In the genomic region with DNA sequence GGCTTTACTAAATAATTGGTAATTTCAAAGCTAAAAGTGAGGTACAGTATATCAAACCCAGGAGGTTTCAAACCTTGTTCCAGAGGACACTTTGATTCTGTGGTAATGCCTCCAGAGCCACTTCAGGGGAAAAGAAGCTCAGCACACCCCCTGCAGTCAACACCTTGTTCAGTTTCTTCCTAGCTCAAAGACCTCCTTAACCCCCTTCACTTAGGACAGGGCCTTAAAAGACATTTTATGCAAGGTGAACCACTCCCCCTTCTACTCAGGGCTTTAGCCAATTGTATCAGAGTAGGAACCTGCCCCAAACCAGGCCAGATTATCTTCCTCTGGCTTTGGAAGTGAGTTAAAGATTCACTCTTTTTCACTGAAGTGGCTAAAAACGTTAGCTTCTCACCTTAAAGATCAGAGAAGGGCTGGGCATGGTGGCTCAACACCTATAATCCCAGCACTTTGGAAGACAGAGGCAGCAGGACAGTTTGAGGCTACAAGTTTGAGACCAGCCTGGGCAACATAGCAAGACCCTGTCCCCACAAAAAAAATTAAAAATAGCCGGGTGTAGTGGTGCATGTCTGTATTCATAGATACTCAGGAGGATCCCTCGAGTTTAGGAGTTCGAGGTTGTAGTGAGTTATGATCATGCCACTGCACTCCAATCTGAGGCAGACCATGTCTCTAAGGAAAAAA, we compare ENCODE assay signal across 15 cellular contexts. TPM values are rescaled to one million over a fixed set of nuclear protein-coding genes. Genes with fewer than 3 reads are reported as not detected.
DNase-seq lines count a peak whose midpoint lies in the region; ATAC-seq and TF ChIP-seq lines count a peak whose summit lies in the region.
"Had no signal": no experiment of that assay in that cellular context is flagged by ENCODE, and none has a peak within 500 bp of the region (broad histone marks: within the 10 kb centered on the region; RNA-seq: fewer than 3 reads in every experiment).

No MANE protein-coding gene starts in this region.

- H3K9me3 ChIP-seq in BLaER1 treated with 17β-estradiol and CSF1 and Interleukin-3, amounts not matched to agents 10 nM and 100 nM (replicated peaks in 1 of 11): no peaks in the 10 kb centered on the region
- no peaks in the 10 kb centered on the region for H3K9me3 ChIP-seq in upper lobe of left lung

- H3K27ac Mint-ChIP-seq in T-helper 2 cell treated with Interferon-gamma antibody and Interleukin-4, amounts not matched to agents 5 μg/mL and 100 μg/mL, for 36 hours: no peak overlapping the region
- H3K27ac Mint-ChIP-seq: activated B cell treated with CpG ODN at 0.5 μM for 24 hours, nephron progenitor cell had no signal

- CTCF ChIA-PET in GM10248 (lab: Yijun Ruan, JAX): interaction anchor here (1.0 to 1.7 kb wide), 6 partner anchors 9 to 291 kb away, joined by 3 to 6 read pairs (median 4); no protein-coding TSS in a partner anchor

- no peak overlapping the region for H3K4me3 ChIP-seq in BLaER1 treated with 17β-estradiol and CSF1 and Interleukin-3, amounts not matched to agents 10 nM and 100 nM
- H3K4me3 ChIP-seq in upper lobe of left lung: no peak overlapping the region

- DNase-seq in GM10248 (ENCODE audit: extremely low spot score) (no peak), iPS-NIHi11 (ENCODE audit: low spot score) (peak; percentile 28), Kasumi-1 (lab: John Stamatoyannopoulos, UW) (no peak), upper lobe of left lung (no peak)
- DNase-seq in T-helper 2 cell treated with Interferon-gamma antibody and Interleukin-4, amounts not matched to agents 5 μg/mL and 100 μg/mL, for 36 hours (ENCODE audit: low spot score): no peak
- DNase-seq: activated B cell treated with CpG ODN at 0.5 μM for 24 hours; effector CD4-positive, alpha-beta T cell; EL; kidney glomerular epithelial cell; nephron progenitor cell; PC-3; stimulated activated naive CD4-positive, alpha-beta T cell treated with Interleukin-2 at 50 U/mL for 16 hours had no signal

- H3K36me3 Mint-ChIP-seq in T-helper 2 cell treated with Interferon-gamma antibody and Interleukin-4, amounts not matched to agents 5 μg/mL and 100 μg/mL, for 36 hours (ENCODE audit: low read depth): peaks cover 23% of the 10 kb centered on the region

- H3K27me3 ChIP-seq in BLaER1 treated with 17β-estradiol and CSF1 and Interleukin-3, amounts not matched to agents 10 nM and 100 nM: no peaks in the 10 kb centered on the region
- H3K27me3 ChIP-seq in upper lobe of left lung: no peaks in the 10 kb centered on the region

- peak overlapping the region in 10 of 11 experiments; percentile 11 to 96 (median 90); a peak in 15 of 22 replicates for H3K4me2 ChIP-seq in BLaER1 treated with 17β-estradiol and CSF1 and Interleukin-3, amounts not matched to agents 10 nM and 100 nM

- H3K9me3 Mint-ChIP-seq in T-helper 2 cell treated with Interferon-gamma antibody and Interleukin-4, amounts not matched to agents 5 μg/mL and 100 μg/mL, for 36 hours: no peaks in the 10 kb centered on the region
- H3K9me3 Mint-ChIP-seq: activated B cell treated with CpG ODN at 0.5 μM for 24 hours, nephron progenitor cell had no signal

- WGBS in upper lobe of left lung, 2 donors: 79 to 81% methylated on average over 4 of the region's 4 CpGs

- TF ChIP-seq EP300 in upper lobe of left lung (IDR thresholded peaks at IDR 0.05): no peak

- peak; percentile 2 for TF ChIP-seq CTCF in GM10248 (IDR thresholded peaks at IDR 0.05; ENCODE audit: control extremely low read depth, extremely low read depth, low read depth, missing control alignments)
- no peak for TF ChIP-seq CTCF in upper lobe of left lung (IDR thresholded peaks at IDR 0.05)

- peaks cover 36 to 52% (median 49%) of the 10 kb centered on the region in 10 experiments for H3K4me1 ChIP-seq in BLaER1 treated with 17β-estradiol and CSF1 and Interleukin-3, amounts not matched to agents 10 nM and 100 nM
- H3K4me1 ChIP-seq in upper lobe of left lung: peaks cover 30 to 38% (median 36%) of the 10 kb centered on the region in 4 donors

- H3K4me1 Mint-ChIP-seq in T-helper 2 cell treated with Interferon-gamma antibody and Interleukin-4, amounts not matched to agents 5 μg/mL and 100 μg/mL, for 36 hours (ENCODE audit: low read depth): peaks cover 41% of the 10 kb centered on the region

- no peaks in the 10 kb centered on the region for H3K27me3 Mint-ChIP-seq in T-helper 2 cell treated with Interferon-gamma antibody and Interleukin-4, amounts not matched to agents 5 μg/mL and 100 μg/mL, for 36 hours (ENCODE audit: low read depth)
- H3K27me3 Mint-ChIP-seq: activated B cell treated with CpG ODN at 0.5 μM for 24 hours had no signal

- POLR2A ChIA-PET in GM10248 (lab: Yijun Ruan, JAX): no interaction called here

- peak overlapping the region; percentile 38 for H3K4me3 Mint-ChIP-seq in T-helper 2 cell treated with Interferon-gamma antibody and Interleukin-4, amounts not matched to agents 5 μg/mL and 100 μg/mL, for 36 hours
- H3K4me3 Mint-ChIP-seq: nephron progenitor cell had no signal

- no peak overlapping the region for H3K27ac ChIP-seq in BLaER1 treated with 17β-estradiol and CSF1 and Interleukin-3, amounts not matched to agents 10 nM and 100 nM
- peak overlapping the region in 1 of 4 donors; percentile 30 for H3K27ac ChIP-seq in upper lobe of left lung

- ATAC-seq in HG02798 (IDR thresholded peaks at IDR 0.05; ENCODE audit: poor library complexity, unreplicated experiment) (no peak), GM19328 (IDR thresholded peaks at IDR 0.05; ENCODE audit: unreplicated experiment) (no peak), upper lobe of left lung (ENCODE audit: low FRiP score in 2 of 2) (no peak)
- ATAC-seq: PC-3 had no signal

- peak overlapping the region in 1 of 11 experiments; percentile 23; a peak in 1 of 22 replicates for H3K9ac ChIP-seq in BLaER1 treated with 17β-estradiol and CSF1 and Interleukin-3, amounts not matched to agents 10 nM and 100 nM

- H4K20me1 ChIP-seq in BLaER1 treated with 17β-estradiol and CSF1 and Interleukin-3, amounts not matched to agents 10 nM and 100 nM: peaks cover 56 to 78% (median 72%) of the 10 kb centered on the region in 11 experiments; a peak in 21 of 22 replicates

- TF ChIP-seq POLR2A in upper lobe of left lung (IDR thresholded peaks at IDR 0.05): no peak

- H3K36me3 ChIP-seq in BLaER1 treated with 17β-estradiol and CSF1 and Interleukin-3, amounts not matched to agents 10 nM and 100 nM: peaks cover 0 to 46% (median 20%) of the 10 kb centered on the region in 11 experiments; a peak in 18 of 22 replicates
- no peaks in the 10 kb centered on the region for H3K36me3 ChIP-seq in upper lobe of left lung

RNA-seq across cellular contexts. Expression of a gene that starts 3.4 kb away (rescaled TPM):
- 10 to 100 TPM; 11.7 to 67.6 (median 23.8) TPM for total RNA-seq in upper lobe of left lung
